ENCODE assay signal across 8 cellular contexts in genomic region chr18:3062798-3063563, GRCh38. TPM values are rescaled to one million over a fixed set of nuclear protein-coding genes. Genes with fewer than 3 reads are reported as not detected.
DNase-seq lines count a peak whose midpoint lies in the region; ATAC-seq and TF ChIP-seq lines count a peak whose summit lies in the region.

No MANE protein-coding gene starts in this region.

- H3K9me3 Mint-ChIP-seq in mesothelial cell of epicardium: peaks cover 4% of the 10 kb centered on the region

- peaks cover 25% of the 10 kb centered on the region for H3K4me1 Mint-ChIP-seq in mesothelial cell of epicardium

- TF ChIP-seq CTCF in mesothelial cell of epicardium (IDR thresholded peaks at IDR 0.05; ENCODE audit: unreplicated experiment): no peak

- H3K27me3 Mint-ChIP-seq in mesothelial cell of epicardium (ENCODE audit: low read depth): no peaks in the 10 kb centered on the region

- H3K4me3 Mint-ChIP-seq in mesothelial cell of epicardium: no peak overlapping the region

- H3K36me3 Mint-ChIP-seq in mesothelial cell of epicardium: no peaks in the 10 kb centered on the region

- DNase-seq in AG08395 (ENCODE audit: low spot score) (peak; percentile 19), NCI-H1694 treated with DMSO at 0.1 percent for 48 hours (lab: John Stamatoyannopoulos, UW) (peak; percentile 22), mesothelial cell of epicardium (ENCODE audit: low spot score in 2 of 2, unreplicated experiment in 2 of 2) (peak in 1 of 2 experiments; percentile 50)
- peak; percentile 78 for DNase-seq in activated CD4-positive, alpha-beta T cell treated with anti-CD3 and anti-CD28 coated beads, Interleukin-2, amount 50 U/mL, for 1 hour
- peak; percentile 64 for DNase-seq in effector CD4-positive, alpha-beta T cell
- DNase-seq in stimulated activated CD8-positive, alpha-beta memory T cell treated with anti-CD3 and anti-CD28 coated beads, Interleukin-7, amount 100 ng/mL, for 1 hour (ENCODE audit: low read depth in 2 of 2): peak; percentile 30 to 54

- ATAC-seq in GM18867 (IDR thresholded peaks at IDR 0.05; ENCODE audit: unreplicated experiment) (peak; percentile 43), GM21723 (IDR thresholded peaks at IDR 0.05; ENCODE audit: unreplicated experiment) (no peak)

- peak overlapping the region; percentile 11 for H3K27ac Mint-ChIP-seq in mesothelial cell of epicardium

RNA-seq across cellular contexts. Expression of gene LPIN2, which starts 50.0 kb away (rescaled TPM):
- 39.3 to 44.9 TPM (median 42.2 TPM) in 3 replicates for total RNA-seq in mesothelial cell of epicardium
